ENCODE assay signal across 1 cellular context in the genomic region with DNA sequence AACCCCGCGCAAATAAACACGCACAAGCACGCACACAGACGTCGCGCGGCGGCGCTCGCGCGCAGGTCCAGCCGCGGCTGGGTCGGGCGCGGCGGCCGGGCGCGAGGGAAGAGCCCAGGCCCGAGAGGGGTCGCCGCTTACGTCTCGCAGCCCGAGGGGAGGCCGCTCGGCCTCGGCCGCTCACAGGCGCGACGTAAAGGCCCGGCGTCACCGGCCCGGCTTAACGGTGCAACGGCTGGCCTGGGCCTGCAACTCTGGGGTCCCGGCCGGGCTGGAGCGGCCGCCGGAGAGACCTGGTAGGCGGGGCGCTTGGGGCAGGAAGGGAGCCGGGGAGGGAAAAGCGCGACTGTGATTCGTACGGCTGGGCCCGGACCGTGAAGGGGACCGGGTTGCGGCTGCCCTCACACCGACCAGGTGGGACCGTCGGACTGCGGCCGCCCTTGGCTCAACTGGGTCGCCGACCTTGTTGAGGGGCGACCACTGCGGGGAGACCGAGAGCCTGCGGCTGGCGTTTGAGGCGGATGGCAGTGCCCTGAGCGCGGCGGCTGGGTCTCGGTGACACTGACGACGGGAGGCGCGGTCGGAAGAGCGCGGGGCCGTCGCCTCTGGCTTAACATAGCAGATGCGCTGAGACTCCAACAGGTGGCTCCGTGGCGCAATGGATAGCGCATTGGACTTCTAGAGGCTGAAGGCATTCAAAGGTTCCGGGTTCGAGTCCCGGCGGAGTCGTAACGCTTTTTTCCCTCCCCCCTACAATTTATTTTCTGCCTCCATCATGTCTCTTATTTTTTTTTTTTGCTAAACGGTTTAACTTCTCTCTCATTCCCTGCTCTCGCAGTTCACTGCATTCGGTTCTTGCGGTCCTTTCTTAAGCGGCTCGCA.
A peak's percentile ranks its signal among the peaks of the same experiment; 100 is the strongest.
TF ChIP-seq lines count a peak whose summit lies in the region.

No MANE protein-coding gene starts in this region.

TF ChIP-seq in GM12878, 131 proteins besides CTCF, POLR2A, EP300 and RAD21 (continued from another document):
- TF ChIP-seq BACH1 (IDR thresholded peaks at IDR 0.05; ENCODE audit: borderline replicate concordance) (0 out of 2 replicates have a peak, but pooled peaks have one; percentile 64), TCF12 (IDR thresholded peaks at IDR 0.05; ENCODE audit: low read depth, low read length) (peak; percentile 89), POLR2AphosphoS2 (IDR thresholded peaks at IDR 0.05; ENCODE audit: low read depth, low read length) (no peak), GABPA (IDR thresholded peaks at IDR 0.05; ENCODE audit: low read depth) (peak; percentile 72; the same call in 1 of the 2 replicates), ASH2L (IDR thresholded peaks at IDR 0.05; ENCODE audit: borderline replicate concordance, low read depth) (no peak; the same call in 1 of the 2 replicates), JUNB (IDR thresholded peaks at IDR 0.05) (no peak), MYC (IDR thresholded peaks at IDR 0.05; ENCODE audit: insufficient read depth, insufficient read length, insufficient replicate concordance, low read length, severe bottlenecking) (no peak), DPF2 (IDR thresholded peaks at IDR 0.05) (peak; percentile 37), NBN (IDR thresholded peaks at IDR 0.05) (peak; percentile 96), ZZZ3 (IDR thresholded peaks at IDR 0.05; ENCODE audit: control insufficient read depth, insufficient read length, low read depth) (no peak), PAX5 (IDR thresholded peaks at IDR 0.05; ENCODE audit: borderline replicate concordance, low read depth, low read length) (peak; percentile 51; the same call in 1 of the 2 replicates), CHD1 (IDR thresholded peaks at IDR 0.05; ENCODE audit: low read depth, low read length) (0 out of 2 replicates have a peak, but pooled peaks have one; percentile 47), POU2F2 (IDR thresholded peaks at IDR 0.05; ENCODE audit: borderline replicate concordance, low read depth, low read length) (peak; percentile 70; the same call in 2 of the 3 replicates), KAT2A (conservative IDR thresholded peaks at IDR 0.05; ENCODE audit: control insufficient read depth, low read depth, low read length) (no peak), NFYA (IDR thresholded peaks at IDR 0.05; ENCODE audit: borderline replicate concordance, low read depth, low read length) (no peak), JUND (IDR thresholded peaks at IDR 0.05; ENCODE audit: low read depth, low read length) (no peak), SUZ12 (IDR thresholded peaks at IDR 0.05; ENCODE audit: unreplicated experiment) (no peak), SPI1 (IDR thresholded peaks at IDR 0.05; ENCODE audit: borderline replicate concordance, insufficient read depth, low read depth, low read length) (no peak)
- TF ChIP-seq, protein P1, sequence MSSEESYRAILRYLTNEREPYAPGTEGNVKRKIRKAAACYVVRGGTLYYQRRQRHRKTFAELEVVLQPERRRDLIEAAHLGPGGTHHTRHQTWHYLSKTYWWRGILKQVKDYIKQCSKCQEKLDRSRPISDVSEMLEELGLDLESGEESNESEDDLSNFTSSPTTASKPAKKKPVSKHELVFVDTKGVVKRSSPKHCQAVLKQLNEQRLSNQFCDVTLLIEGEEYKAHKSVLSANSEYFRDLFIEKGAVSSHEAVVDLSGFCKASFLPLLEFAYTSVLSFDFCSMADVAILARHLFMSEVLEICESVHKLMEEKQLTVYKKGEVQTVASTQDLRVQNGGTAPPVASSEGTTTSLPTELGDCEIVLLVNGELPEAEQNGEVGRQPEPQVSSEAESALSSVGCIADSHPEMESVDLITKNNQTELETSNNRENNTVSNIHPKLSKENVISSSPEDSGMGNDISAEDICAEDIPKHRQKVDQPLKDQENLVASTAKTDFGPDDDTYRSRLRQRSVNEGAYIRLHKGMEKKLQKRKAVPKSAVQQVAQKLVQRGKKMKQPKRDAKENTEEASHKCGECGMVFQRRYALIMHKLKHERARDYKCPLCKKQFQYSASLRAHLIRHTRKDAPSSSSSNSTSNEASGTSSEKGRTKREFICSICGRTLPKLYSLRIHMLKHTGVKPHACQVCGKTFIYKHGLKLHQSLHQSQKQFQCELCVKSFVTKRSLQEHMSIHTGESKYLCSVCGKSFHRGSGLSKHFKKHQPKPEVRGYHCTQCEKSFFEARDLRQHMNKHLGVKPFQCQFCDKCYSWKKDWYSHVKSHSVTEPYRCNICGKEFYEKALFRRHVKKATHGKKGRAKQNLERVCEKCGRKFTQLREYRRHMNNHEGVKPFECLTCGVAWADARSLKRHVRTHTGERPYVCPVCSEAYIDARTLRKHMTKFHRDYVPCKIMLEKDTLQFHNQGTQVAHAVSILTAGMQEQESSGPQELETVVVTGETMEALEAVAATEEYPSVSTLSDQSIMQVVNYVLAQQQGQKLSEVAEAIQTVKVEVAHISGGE (CRISPR knock-in tag; IDR thresholded peaks at IDR 0.05) = no peak
- TF ChIP-seq, protein P2, sequence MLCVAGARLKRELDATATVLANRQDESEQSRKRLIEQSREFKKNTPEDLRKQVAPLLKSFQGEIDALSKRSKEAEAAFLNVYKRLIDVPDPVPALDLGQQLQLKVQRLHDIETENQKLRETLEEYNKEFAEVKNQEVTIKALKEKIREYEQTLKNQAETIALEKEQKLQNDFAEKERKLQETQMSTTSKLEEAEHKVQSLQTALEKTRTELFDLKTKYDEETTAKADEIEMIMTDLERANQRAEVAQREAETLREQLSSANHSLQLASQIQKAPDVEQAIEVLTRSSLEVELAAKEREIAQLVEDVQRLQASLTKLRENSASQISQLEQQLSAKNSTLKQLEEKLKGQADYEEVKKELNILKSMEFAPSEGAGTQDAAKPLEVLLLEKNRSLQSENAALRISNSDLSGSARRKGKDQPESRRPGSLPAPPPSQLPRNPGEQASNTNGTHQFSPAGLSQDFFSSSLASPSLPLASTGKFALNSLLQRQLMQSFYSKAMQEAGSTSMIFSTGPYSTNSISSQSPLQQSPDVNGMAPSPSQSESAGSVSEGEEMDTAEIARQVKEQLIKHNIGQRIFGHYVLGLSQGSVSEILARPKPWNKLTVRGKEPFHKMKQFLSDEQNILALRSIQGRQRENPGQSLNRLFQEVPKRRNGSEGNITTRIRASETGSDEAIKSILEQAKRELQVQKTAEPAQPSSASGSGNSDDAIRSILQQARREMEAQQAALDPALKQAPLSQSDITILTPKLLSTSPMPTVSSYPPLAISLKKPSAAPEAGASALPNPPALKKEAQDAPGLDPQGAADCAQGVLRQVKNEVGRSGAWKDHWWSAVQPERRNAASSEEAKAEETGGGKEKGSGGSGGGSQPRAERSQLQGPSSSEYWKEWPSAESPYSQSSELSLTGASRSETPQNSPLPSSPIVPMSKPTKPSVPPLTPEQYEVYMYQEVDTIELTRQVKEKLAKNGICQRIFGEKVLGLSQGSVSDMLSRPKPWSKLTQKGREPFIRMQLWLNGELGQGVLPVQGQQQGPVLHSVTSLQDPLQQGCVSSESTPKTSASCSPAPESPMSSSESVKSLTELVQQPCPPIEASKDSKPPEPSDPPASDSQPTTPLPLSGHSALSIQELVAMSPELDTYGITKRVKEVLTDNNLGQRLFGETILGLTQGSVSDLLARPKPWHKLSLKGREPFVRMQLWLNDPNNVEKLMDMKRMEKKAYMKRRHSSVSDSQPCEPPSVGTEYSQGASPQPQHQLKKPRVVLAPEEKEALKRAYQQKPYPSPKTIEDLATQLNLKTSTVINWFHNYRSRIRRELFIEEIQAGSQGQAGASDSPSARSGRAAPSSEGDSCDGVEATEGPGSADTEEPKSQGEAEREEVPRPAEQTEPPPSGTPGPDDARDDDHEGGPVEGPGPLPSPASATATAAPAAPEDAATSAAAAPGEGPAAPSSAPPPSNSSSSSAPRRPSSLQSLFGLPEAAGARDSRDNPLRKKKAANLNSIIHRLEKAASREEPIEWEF (IDR thresholded peaks at IDR 0.05; ENCODE audit: insufficient replicate concordance, low read depth, low read length) = no peak
- TF ChIP-seq, protein P3, sequence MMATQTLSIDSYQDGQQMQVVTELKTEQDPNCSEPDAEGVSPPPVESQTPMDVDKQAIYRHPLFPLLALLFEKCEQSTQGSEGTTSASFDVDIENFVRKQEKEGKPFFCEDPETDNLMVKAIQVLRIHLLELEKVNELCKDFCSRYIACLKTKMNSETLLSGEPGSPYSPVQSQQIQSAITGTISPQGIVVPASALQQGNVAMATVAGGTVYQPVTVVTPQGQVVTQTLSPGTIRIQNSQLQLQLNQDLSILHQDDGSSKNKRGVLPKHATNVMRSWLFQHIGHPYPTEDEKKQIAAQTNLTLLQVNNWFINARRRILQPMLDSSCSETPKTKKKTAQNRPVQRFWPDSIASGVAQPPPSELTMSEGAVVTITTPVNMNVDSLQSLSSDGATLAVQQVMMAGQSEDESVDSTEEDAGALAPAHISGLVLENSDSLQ (IDR thresholded peaks at IDR 0.05) = peak; percentile 45; the same call in 1 of the 2 replicates
